ENCODE assay signal across 8 cellular contexts in genomic region chr16:53744449-53744848, GRCh38. TPM values are rescaled to one million over a fixed set of nuclear protein-coding genes. Genes with fewer than 3 reads are reported as not detected.
DNase-seq lines count a peak whose midpoint lies in the region; ATAC-seq and TF ChIP-seq lines count a peak whose summit lies in the region.

No MANE protein-coding gene starts in this region.

- no peak overlapping the region for H2BK120ac ChIP-seq in mesendoderm (ENCODE audit: low read depth, low read length)

- H3F3A ChIP-seq in SK-N-SH (replicated peaks; ENCODE audit: insufficient read depth): peaks cover 6% of the 10 kb centered on the region

- H3K4me2 ChIP-seq in mesendoderm (ENCODE audit: low read length) (no peak overlapping the region), SK-N-SH (no peak overlapping the region)

- no peaks in the 10 kb centered on the region; a peak in 1 of 3 replicates for H3K36me3 ChIP-seq in HEK293 (ENCODE audit: control insufficient read depth in 2 of 2, insufficient read depth in 1 of 2, low read length in 2 of 2)
- no peaks in the 10 kb centered on the region for H3K36me3 ChIP-seq in mesendoderm (ENCODE audit: control insufficient read depth, insufficient read depth, low read length)
- H3K36me3 ChIP-seq in SK-N-SH (replicated peaks in 1 of 2; ENCODE audit: control insufficient read depth in 1 of 2, insufficient read depth in 2 of 2, low read length in 1 of 2): peaks cover 0 to 3% of the 10 kb centered on the region in 2 experiments

- CTCF ChIA-PET in HEK293 (lab: Yijun Ruan, JAX): interaction anchor here (0.5 to 5.5 kb wide), 9 partner anchors 9 to 293 kb away, joined by 3 to 63 read pairs (median 5); partner anchors contain the start of genes FTO and RPGRIP1L
- CTCF ChIA-PET in SK-N-SH (lab: Yijun Ruan, JAX): interaction anchor here (0.6 to 3.2 kb wide), 3 partner anchors 11 to 1626 kb away, joined by 3 to 37 read pairs (median 3); no protein-coding TSS in a partner anchor

- H4K5ac ChIP-seq in mesendoderm (ENCODE audit: low read length): no peak overlapping the region

- H2BK15ac ChIP-seq in mesendoderm (replicated peaks; ENCODE audit: low read depth): no peak overlapping the region

- no peak overlapping the region for H4K8ac ChIP-seq in mesendoderm (ENCODE audit: low read depth, low read length)

- H3K9me3 ChIP-seq in HEK293 (ENCODE audit: control insufficient read depth, insufficient read depth, low read depth, low read length): no peaks in the 10 kb centered on the region
- H3K9me3 ChIP-seq in SK-N-SH: 0 out of 2 replicates have a peak, but pooled peaks cover 5% of the 10 kb centered on the region

- intact Hi-C loops in Right ventricle myocardium superior (cut with DNase I): no loop called here

- H3K9ac ChIP-seq in mesendoderm (ENCODE audit: low read length): no peak overlapping the region
- H3K9ac ChIP-seq in SK-N-SH: no peak overlapping the region

- TF ChIP-seq RAD21 in SK-N-SH (IDR thresholded peaks at IDR 0.05; ENCODE audit: low read length): no peak

- WGBS in mesendoderm (ENCODE audit: extremely low coverage, insufficient coverage, low lambda C conversion rate): no CpG with 5 or more reads among the region's 3 CpGs
- 89% methylated on average over 3 of the region's 3 CpGs for WGBS in SK-N-SH (ENCODE audit: low lambda C conversion rate)

- H3K4me1 ChIP-seq in HEK293 (ENCODE audit: control insufficient read depth, insufficient read depth, low read length): peaks cover 35% of the 10 kb centered on the region
- H3K4me1 ChIP-seq in mesendoderm (ENCODE audit: control insufficient read depth, low read depth, low read length): peaks cover 12% of the 10 kb centered on the region
- H3K4me1 ChIP-seq in SK-N-SH (ENCODE audit: control insufficient read depth in 1 of 2, insufficient read depth in 2 of 2, low read depth in 1 of 2, low read length in 1 of 2): peaks cover 0 to 19% of the 10 kb centered on the region in 2 experiments; a peak in 2 of 4 replicates

- H3K9me2 ChIP-seq in SK-N-SH: no peaks in the 10 kb centered on the region

- no peak overlapping the region for H3K18ac ChIP-seq in mesendoderm (ENCODE audit: low read length)

- H3K23ac ChIP-seq in mesendoderm (ENCODE audit: low read length): no peak overlapping the region

- no peak overlapping the region for H2AK5ac ChIP-seq in mesendoderm (ENCODE audit: low read length)

- H3K27ac ChIP-seq in HEK293 (ENCODE audit: extremely low read depth, low read depth, low read length): no peak overlapping the region
- no peak overlapping the region for H3K27ac ChIP-seq in mesendoderm (ENCODE audit: low read depth, low read length)
- no peak overlapping the region for H3K27ac ChIP-seq in SK-N-SH (ENCODE audit: low read depth in 2 of 2, low read length in 1 of 2)

- no peaks in the 10 kb centered on the region for H3K79me2 ChIP-seq in mesendoderm (ENCODE audit: control insufficient read depth, insufficient read depth, low read length)
- H3K79me2 ChIP-seq in SK-N-SH (ENCODE audit: insufficient read depth): peaks cover 54% of the 10 kb centered on the region

- peaks cover 1% of the 10 kb centered on the region for H3K79me1 ChIP-seq in mesendoderm (ENCODE audit: low read length)

- POLR2A ChIA-PET in HEK293 (lab: Yijun Ruan, JAX) (interaction anchor here (0.6 to 0.7 kb wide), 2 partner anchors 24 to 241 kb away, joined by 4 read pairs; no protein-coding TSS in a partner anchor), SK-N-SH (lab: Yijun Ruan, JAX) (no interaction called here)

- no peak overlapping the region for H3K56ac ChIP-seq in mesendoderm (ENCODE audit: low read length)

- peaks cover 10% of the 10 kb centered on the region for H4K20me1 ChIP-seq in SK-N-SH (ENCODE audit: insufficient read depth)

- no peak overlapping the region for H3K4ac ChIP-seq in mesendoderm (ENCODE audit: low read depth, low read length)

- H3K4me3 ChIP-seq in HEK293 (ENCODE audit: low read depth, low read length) (no peak overlapping the region), mesendoderm (ENCODE audit: low read length) (no peak overlapping the region), SK-N-SH (ENCODE audit: low read depth in 2 of 2, low read length in 1 of 2) (no peak overlapping the region)

- no peak for TF ChIP-seq EP300 in SK-N-SH (IDR thresholded peaks at IDR 0.05; ENCODE audit: borderline replicate concordance in 1 of 2, low read depth in 1 of 2, low read length in 1 of 2)

- peak; percentile 80 for DNase-seq in DMS53 (lab: John Stamatoyannopoulos, UW)
- peak; percentile 1 for DNase-seq in activated T-cell treated with anti-CD3 and anti-CD28 coated beads for 1 hour (ENCODE audit: low read depth)
- DNase-seq in mesendoderm: peak; percentile 89
- DNase-seq in NCI-H2171 (lab: John Stamatoyannopoulos, UW): no peak
- no peak for DNase-seq in Right ventricle myocardium superior
- no peak for DNase-seq in SK-N-SH
- no peak for DNase-seq in Kasumi-1 (lab: John Stamatoyannopoulos, UW)

- ATAC-seq in Right ventricle myocardium superior (ENCODE audit: poor library complexity): no peak

- no peak for TF ChIP-seq CTCF in HEK293 (tag by site-specific recombination; IDR thresholded peaks at IDR 0.05)
- no peak for TF ChIP-seq CTCF in SK-N-SH (IDR thresholded peaks at IDR 0.05)

- no peak overlapping the region for H2BK5ac ChIP-seq in mesendoderm (ENCODE audit: low read length)

- H3K27me3 ChIP-seq in mesendoderm (ENCODE audit: insufficient read depth, low read length, poor library complexity) (no peaks in the 10 kb centered on the region), SK-N-SH (ENCODE audit: insufficient read depth) (no peaks in the 10 kb centered on the region)

- no peak overlapping the region for H2AFZ ChIP-seq in SK-N-SH (ENCODE audit: low read depth)

TF ChIP-seq in HEK293, 187 proteins besides CTCF, POLR2A, EP300 and RAD21 (continues in another document):
- TF ChIP-seq EGR2 (tag by site-specific recombination; IDR thresholded peaks at IDR 0.05; ENCODE audit: low read depth) (peak; percentile 69), ZNF488 (tag by site-specific recombination; IDR thresholded peaks at IDR 0.05) (no peak), ZFP37 (tag by site-specific recombination; IDR thresholded peaks at IDR 0.05) (no peak)

TF ChIP-seq in SK-N-SH, 30 proteins besides CTCF, POLR2A, EP300 and RAD21:
- no peak for TF ChIP-seq POLR2AphosphoS5 (IDR thresholded peaks at IDR 0.05; ENCODE audit: low read depth, low read length)
- TF ChIP-seq NRF1 (IDR thresholded peaks at IDR 0.05; ENCODE audit: low read depth, low read length): no peak
- TF ChIP-seq PBX3 (IDR thresholded peaks at IDR 0.05): no peak
- no peak for TF ChIP-seq IRF3 (IDR thresholded peaks at IDR 0.05; ENCODE audit: low read depth, low read length)
- TF ChIP-seq MAX (IDR thresholded peaks at IDR 0.05; ENCODE audit: low read depth): no peak
- no peak for TF ChIP-seq FOXJ3 (CRISPR knock-in tag; IDR thresholded peaks at IDR 0.05)
- no peak for TF ChIP-seq MXI1 (IDR thresholded peaks at IDR 0.05; ENCODE audit: low read depth, low read length)
- TF ChIP-seq SMC3 (IDR thresholded peaks at IDR 0.05; ENCODE audit: low read depth, low read length): no peak
- TF ChIP-seq JUND (IDR thresholded peaks at IDR 0.05): no peak
- no peak for TF ChIP-seq RXRA (IDR thresholded peaks at IDR 0.05; ENCODE audit: borderline replicate concordance, low read depth)

RNA-seq across cellular contexts. Expression of gene FTO, which starts 40.5 kb away (rescaled TPM):
- polyA plus RNA-seq in mesendoderm (2013, experiment 1 of 2): 31.4 TPM
- polyA plus RNA-seq in mesendoderm (2013, experiment 2 of 2): 30.9 TPM
- total RNA-seq in Right ventricle myocardium superior: 75.3 TPM
- polyA plus RNA-seq in SK-N-SH (2012; rRNA removed): 41.2 and 49.8 TPM in 2 replicates
- polyA plus RNA-seq in SK-N-SH (2012; cell fraction: cytosol; rRNA removed): 45.9 and 46.5 TPM in 2 replicates
- polyA plus RNA-seq in SK-N-SH (2012; cell fraction: nucleus; rRNA removed): 19.0 and 26.9 TPM in 2 replicates

RNA-seq across cellular contexts. Expression of gene RPGRIP1L, which starts 40.8 kb away (rescaled TPM):
- 11.0 TPM for polyA plus RNA-seq in mesendoderm (2013, experiment 1 of 2)
- polyA plus RNA-seq in mesendoderm (2013, experiment 2 of 2): 9.4 TPM
- total RNA-seq in Right ventricle myocardium superior: 2.0 TPM
- polyA plus RNA-seq in SK-N-SH (2012; rRNA removed): 5.7 and 6.5 TPM in 2 replicates
- polyA plus RNA-seq in SK-N-SH (2012; cell fraction: cytosol; rRNA removed): 7.4 and 9.9 TPM in 2 replicates
- polyA plus RNA-seq in SK-N-SH (2012; cell fraction: nucleus; rRNA removed): 4.4 and 9.0 TPM in 2 replicates

Comparison
In these comparisons a context has a peak if more than half of its experiments do, and no peak if none do; other contexts are left out.
1. DNase-seq: peak in DMS53 (single experiment), activated T-cell treated with anti-CD3 and anti-CD28 coated beads for 1 hour (single experiment) and mesendoderm (single experiment); none in NCI-H2171 (single experiment), Right ventricle myocardium superior (single experiment), SK-N-SH (single experiment) and Kasumi-1 (0 of 2).